Comparison of ENCODE assay signal across 9 cellular contexts in the genomic region with DNA sequence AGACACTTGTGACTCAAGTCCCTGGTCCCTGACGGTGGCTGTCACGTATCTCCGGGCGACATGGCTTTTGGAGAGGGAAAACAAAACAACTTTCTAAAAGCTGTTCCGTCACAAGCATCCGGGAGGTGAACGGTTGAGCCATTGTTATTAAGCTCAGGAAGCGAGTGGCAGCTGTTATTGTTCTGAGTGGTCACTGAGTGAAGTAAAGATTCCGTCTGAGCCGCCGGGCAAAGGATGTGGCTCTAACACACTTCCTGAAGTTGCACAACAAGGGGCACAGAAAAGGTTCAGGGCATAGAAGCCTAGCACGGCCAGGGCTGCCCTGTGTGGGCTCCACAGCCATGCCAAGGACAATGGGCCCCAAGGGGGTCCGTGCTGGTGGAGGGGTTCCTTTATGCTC. TPM values are rescaled to one million over a fixed set of nuclear protein-coding genes. Genes with fewer than 3 reads are reported as not detected.
DNase-seq lines count a peak whose midpoint lies in the region; ATAC-seq lines count a peak whose summit lies in the region.
"Had no signal": no experiment of that assay in that cellular context is flagged by ENCODE, and none has a peak within 500 bp of the region (broad histone marks: within the 10 kb centered on the region; RNA-seq: fewer than 3 reads in every experiment).

No MANE protein-coding gene starts in this region.

- H3K4me3 ChIP-seq in right cardiac atrium (ENCODE audit: low read length), result no peak overlapping the region

- no peaks in the 10 kb centered on the region for H3K27me3 ChIP-seq in right cardiac atrium (ENCODE audit: control insufficient read depth, insufficient read depth)

- intact Hi-C loops in right cardiac atrium (cut with DNase I), result no loop called here

- peak; percentile 78 to 93 for ATAC-seq in right cardiac atrium

- H3K4me1 ChIP-seq in right cardiac atrium (ENCODE audit: control insufficient read depth, insufficient read depth, low read length), result peaks cover 9% of the 10 kb centered on the region

- WGBS in right cardiac atrium, result 56% methylated on average over 13 of the region's 13 CpGs

- peak; percentile 62 for DNase-seq in activated CD4-positive, alpha-beta T cell treated with anti-CD3 and anti-CD28 coated beads for 48 hours
- no peak for DNase-seq in activated CD4-positive, alpha-beta T cell treated with anti-CD3 and anti-CD28 coated beads for 4 hours
- DNase-seq in activated CD4-positive, alpha-beta T cell treated with anti-CD3 and anti-CD28 coated beads, Interleukin-2, amount 50 U/mL, for 1 hour, result peak; percentile 46
- DNase-seq in right cardiac atrium (peak; percentile 57 to 79 (median 78)), substantia nigra (lab: John Stamatoyannopoulos, UW) (peak in 10 of 49 donors; percentile 21 to 70 (median 41)), COLO668 (lab: John Stamatoyannopoulos, UW; ENCODE audit: unreplicated experiment) (no peak), NCI-H524 (lab: John Stamatoyannopoulos, UW) (no peak), NCI-H1105 treated with DMSO at 0.1 percent for 48 hours (lab: John Stamatoyannopoulos, UW) (no peak)

- H3K27ac ChIP-seq in right cardiac atrium (ENCODE audit: low read length) (peak overlapping the region; percentile 89), substantia nigra (ENCODE audit: low read depth, low read length, poor library complexity, severe bottlenecking) (peak overlapping the region; percentile 30)

- H3K9me3 ChIP-seq in right cardiac atrium (ENCODE audit: control insufficient read depth, low read length), result no peaks in the 10 kb centered on the region

RNA-seq across cellular contexts. Expression of gene INPP5D, which starts 24.3 kb away (rescaled TPM):
- total RNA-seq in right cardiac atrium, result 1 to 10 TPM; 5.0 to 7.8 (median 7.1) TPM
- 3.6 TPM for polyA plus RNA-seq in right cardiac atrium

RNA-seq across cellular contexts. Expression of gene NEU2, which starts 52.0 kb away (rescaled TPM):
- total RNA-seq in right cardiac atrium, result not detected
- not detected for polyA plus RNA-seq in right cardiac atrium
- total RNA-seq: NCI-H460 had no signal

Comparison
In these comparisons a context has a peak if more than half of its experiments do, and no peak if none do; other contexts are left out.
1. DNase-seq: peak in activated CD4-positive, alpha-beta T cell treated with anti-CD3 and anti-CD28 coated beads for 48 hours (single experiment), activated CD4-positive, alpha-beta T cell treated with anti-CD3 and anti-CD28 coated beads, Interleukin-2, amount 50 U/mL, for 1 hour (single experiment) and right cardiac atrium (3 of 3); none in activated CD4-positive, alpha-beta T cell treated with anti-CD3 and anti-CD28 coated beads for 4 hours (0 of 2), COLO668 (single experiment), NCI-H524 (0 of 2) and NCI-H1105 treated with DMSO at 0.1 percent for 48 hours (single experiment).